ENCODE assay signal across 1 cellular context in the genomic region with DNA sequence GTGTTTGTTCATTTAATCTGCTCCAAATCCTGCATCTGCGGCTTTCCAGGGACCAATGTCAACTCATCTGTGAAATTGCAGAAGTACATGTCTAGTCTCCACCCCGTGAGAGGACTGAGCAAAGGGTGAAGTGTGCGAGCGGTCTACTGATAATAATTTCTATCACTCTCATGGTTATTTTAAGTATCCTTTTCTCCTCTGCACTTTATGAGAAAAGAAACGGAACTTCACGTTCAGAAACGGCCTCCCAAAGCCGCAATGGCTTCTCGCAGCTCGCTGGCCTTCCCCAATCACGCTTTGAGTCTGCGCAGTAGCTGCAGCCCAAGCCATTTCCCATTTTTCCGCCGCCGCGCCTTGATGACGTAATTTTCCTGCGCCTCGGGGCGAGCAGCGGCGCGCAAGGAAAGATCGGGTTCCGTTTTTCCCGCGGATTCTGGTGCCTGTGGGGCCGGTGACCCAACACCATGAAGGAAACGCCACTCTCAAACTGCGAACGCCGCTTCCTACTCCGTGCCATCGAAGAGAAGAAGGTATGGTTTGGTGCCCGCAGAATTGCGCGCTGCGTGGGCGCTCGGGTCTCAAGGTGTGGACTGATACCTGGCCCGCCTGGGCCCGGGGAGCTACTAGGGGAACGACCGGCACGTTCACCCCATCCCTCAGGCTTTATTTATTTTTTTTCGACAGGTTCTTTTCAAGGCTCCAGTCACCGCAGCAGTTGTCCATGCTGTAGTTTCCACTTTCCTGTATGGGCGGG.
TF ChIP-seq lines count a peak whose summit lies in the region.

A gene with protein sequence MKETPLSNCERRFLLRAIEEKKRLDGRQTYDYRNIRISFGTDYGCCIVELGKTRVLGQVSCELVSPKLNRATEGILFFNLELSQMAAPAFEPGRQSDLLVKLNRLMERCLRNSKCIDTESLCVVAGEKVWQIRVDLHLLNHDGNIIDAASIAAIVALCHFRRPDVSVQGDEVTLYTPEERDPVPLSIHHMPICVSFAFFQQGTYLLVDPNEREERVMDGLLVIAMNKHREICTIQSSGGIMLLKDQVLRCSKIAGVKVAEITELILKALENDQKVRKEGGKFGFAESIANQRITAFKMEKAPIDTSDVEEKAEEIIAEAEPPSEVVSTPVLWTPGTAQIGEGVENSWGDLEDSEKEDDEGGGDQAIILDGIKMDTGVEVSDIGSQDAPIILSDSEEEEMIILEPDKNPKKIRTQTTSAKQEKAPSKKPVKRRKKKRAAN (plus strand): TSS at position 363 of the 754 bp plus-strand sequence. CDS start 102 bp downstream, at position 465.

TF ChIP-seq in HepG2, 621 proteins besides CTCF, POLR2A, EP300 and RAD21 (continued from another document and continues in another):
- TF ChIP-seq, protein P1, sequence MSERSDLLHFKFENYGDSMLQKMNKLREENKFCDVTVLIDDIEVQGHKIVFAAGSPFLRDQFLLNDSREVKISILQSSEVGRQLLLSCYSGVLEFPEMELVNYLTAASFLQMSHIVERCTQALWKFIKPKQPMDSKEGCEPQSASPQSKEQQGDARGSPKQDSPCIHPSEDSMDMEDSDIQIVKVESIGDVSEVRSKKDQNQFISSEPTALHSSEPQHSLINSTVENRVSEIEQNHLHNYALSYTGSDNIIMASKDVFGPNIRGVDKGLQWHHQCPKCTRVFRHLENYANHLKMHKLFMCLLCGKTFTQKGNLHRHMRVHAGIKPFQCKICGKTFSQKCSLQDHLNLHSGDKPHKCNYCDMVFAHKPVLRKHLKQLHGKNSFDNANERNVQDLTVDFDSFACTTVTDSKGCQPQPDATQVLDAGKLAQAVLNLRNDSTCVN (CRISPR knock-in tag; IDR thresholded peaks at IDR 0.05; ENCODE audit: borderline replicate concordance), result peak; percentile 20; the same call in 1 of the 2 replicates
- TF ChIP-seq PRPF4 (IDR thresholded peaks at IDR 0.05; ENCODE audit: low read depth, low read length, poor library complexity, severe bottlenecking) (peak; percentile 7), ZNF768 (CRISPR knock-in tag; IDR thresholded peaks at IDR 0.05) (peak; percentile 32; the same call in 1 of the 2 replicates), ZNF260 (CRISPR knock-in tag; IDR thresholded peaks at IDR 0.05; ENCODE audit: borderline replicate concordance, low read depth) (no peak), ZFP1 (CRISPR knock-in tag; IDR thresholded peaks at IDR 0.05) (0 out of 2 replicates have a peak, but pooled peaks have one; percentile 57), NR2C2 (CRISPR knock-in tag; IDR thresholded peaks at IDR 0.05; ENCODE audit: borderline replicate concordance) (peak; percentile 61; the same call in 1 of the 2 replicates), ATRX (CRISPR knock-in tag; IDR thresholded peaks at IDR 0.05; ENCODE audit: borderline replicate concordance) (no peak), ZNF556 (CRISPR knock-in tag; IDR thresholded peaks at IDR 0.05; ENCODE audit: borderline replicate concordance) (peak; percentile 50; the same call in 1 of the 2 replicates), ZNF747 (CRISPR knock-in tag; IDR thresholded peaks at IDR 0.05; ENCODE audit: borderline replicate concordance) (no peak), ESRRA (CRISPR knock-in tag; IDR thresholded peaks at IDR 0.05; ENCODE audit: low read depth) (no peak), ZNF160 (CRISPR knock-in tag; IDR thresholded peaks at IDR 0.05) (no peak; the same call in 1 of the 2 replicates), ZFYVE20 (CRISPR knock-in tag; IDR thresholded peaks at IDR 0.05; ENCODE audit: borderline replicate concordance, low read depth) (no peak), SCMH1 (CRISPR knock-in tag; IDR thresholded peaks at IDR 0.05; ENCODE audit: borderline replicate concordance) (no peak), HDAC1 (CRISPR knock-in tag; IDR thresholded peaks at IDR 0.05) (peak; percentile 92), DR1 (CRISPR knock-in tag; IDR thresholded peaks at IDR 0.05) (peak; percentile 93), ZNF713 (CRISPR knock-in tag; IDR thresholded peaks at IDR 0.05) (0 out of 2 replicates have a peak, but pooled peaks have one; percentile 67), ZBTB3 (CRISPR knock-in tag; IDR thresholded peaks at IDR 0.05; ENCODE audit: borderline replicate concordance, low read depth) (0 out of 2 replicates have a peak, but pooled peaks have one; percentile 68), CCAR2 (optimal IDR thresholded peaks at IDR 0.05; ENCODE audit: low read depth, low read length) (no peak), JUNB (CRISPR knock-in tag; IDR thresholded peaks at IDR 0.05; ENCODE audit: borderline replicate concordance) (no peak; the same call in 1 of the 2 replicates), PTBP1 (IDR thresholded peaks at IDR 0.05; ENCODE audit: low read depth, low read length, poor library complexity, severe bottlenecking) (no peak), ZNF746 (CRISPR knock-in tag; IDR thresholded peaks at IDR 0.05) (no peak), U2AF2 (IDR thresholded peaks at IDR 0.05; ENCODE audit: low read depth, low read length) (no peak), HMG20B (CRISPR knock-in tag; conservative IDR thresholded peaks at IDR 0.05) (0 out of 2 replicates have a peak, but pooled peaks have one; percentile 19), RBAK (CRISPR knock-in tag; IDR thresholded peaks at IDR 0.05) (no peak), ISX (CRISPR knock-in tag; conservative IDR thresholded peaks at IDR 0.05) (0 out of 2 replicates have a peak, but pooled peaks have one; percentile 48), SMAD1 (CRISPR knock-in tag; IDR thresholded peaks at IDR 0.05; ENCODE audit: borderline replicate concordance, low read depth) (0 out of 2 replicates have a peak, but pooled peaks have one; percentile 58), MYC (CRISPR knock-in tag; IDR thresholded peaks at IDR 0.05; ENCODE audit: borderline replicate concordance) (peak; percentile 80; the same call in 1 of the 2 replicates), TRIM24 (CRISPR knock-in tag; IDR thresholded peaks at IDR 0.05) (no peak), IKZF4 (CRISPR knock-in tag; IDR thresholded peaks at IDR 0.05; ENCODE audit: borderline replicate concordance, low read depth, not compliant biosample characterization) (no peak), NR2F1 (CRISPR knock-in tag; IDR thresholded peaks at IDR 0.05) (no peak), ZNF337 (CRISPR knock-in tag; IDR thresholded peaks at IDR 0.05; ENCODE audit: borderline replicate concordance, low read depth) (no peak; the same call in 1 of the 2 replicates), NR3C1 (CRISPR knock-in tag; IDR thresholded peaks at IDR 0.05) (no peak), SMARCC2 (IDR thresholded peaks at IDR 0.05) (no peak), ZNF703 (CRISPR knock-in tag; IDR thresholded peaks at IDR 0.05; ENCODE audit: borderline replicate concordance) (no peak), TOPORS (CRISPR knock-in tag; IDR thresholded peaks at IDR 0.05) (peak; percentile 54; the same call in 1 of the 2 replicates), ZNF562 (CRISPR knock-in tag; IDR thresholded peaks at IDR 0.05; ENCODE audit: borderline replicate concordance) (no peak), PRMT3 (CRISPR knock-in tag; IDR thresholded peaks at IDR 0.05; ENCODE audit: borderline replicate concordance, low read depth) (no peak), TGIF2 (CRISPR knock-in tag; IDR thresholded peaks at IDR 0.05) (no peak)
- TF ChIP-seq, protein P2, sequence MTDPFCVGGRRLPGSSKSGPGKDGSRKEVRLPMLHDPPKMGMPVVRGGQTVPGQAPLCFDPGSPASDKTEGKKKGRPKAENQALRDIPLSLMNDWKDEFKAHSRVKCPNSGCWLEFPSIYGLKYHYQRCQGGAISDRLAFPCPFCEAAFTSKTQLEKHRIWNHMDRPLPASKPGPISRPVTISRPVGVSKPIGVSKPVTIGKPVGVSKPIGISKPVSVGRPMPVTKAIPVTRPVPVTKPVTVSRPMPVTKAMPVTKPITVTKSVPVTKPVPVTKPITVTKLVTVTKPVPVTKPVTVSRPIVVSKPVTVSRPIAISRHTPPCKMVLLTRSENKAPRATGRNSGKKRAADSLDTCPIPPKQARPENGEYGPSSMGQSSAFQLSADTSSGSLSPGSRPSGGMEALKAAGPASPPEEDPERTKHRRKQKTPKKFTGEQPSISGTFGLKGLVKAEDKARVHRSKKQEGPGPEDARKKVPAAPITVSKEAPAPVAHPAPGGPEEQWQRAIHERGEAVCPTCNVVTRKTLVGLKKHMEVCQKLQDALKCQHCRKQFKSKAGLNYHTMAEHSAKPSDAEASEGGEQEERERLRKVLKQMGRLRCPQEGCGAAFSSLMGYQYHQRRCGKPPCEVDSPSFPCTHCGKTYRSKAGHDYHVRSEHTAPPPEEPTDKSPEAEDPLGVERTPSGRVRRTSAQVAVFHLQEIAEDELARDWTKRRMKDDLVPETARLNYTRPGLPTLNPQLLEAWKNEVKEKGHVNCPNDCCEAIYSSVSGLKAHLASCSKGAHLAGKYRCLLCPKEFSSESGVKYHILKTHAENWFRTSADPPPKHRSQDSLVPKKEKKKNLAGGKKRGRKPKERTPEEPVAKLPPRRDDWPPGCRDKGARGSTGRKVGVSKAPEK (CRISPR knock-in tag; IDR thresholded peaks at IDR 0.05; ENCODE audit: borderline replicate concordance), result 0 out of 2 replicates have a peak, but pooled peaks have one; percentile 61
- TF ChIP-seq, protein P3, sequence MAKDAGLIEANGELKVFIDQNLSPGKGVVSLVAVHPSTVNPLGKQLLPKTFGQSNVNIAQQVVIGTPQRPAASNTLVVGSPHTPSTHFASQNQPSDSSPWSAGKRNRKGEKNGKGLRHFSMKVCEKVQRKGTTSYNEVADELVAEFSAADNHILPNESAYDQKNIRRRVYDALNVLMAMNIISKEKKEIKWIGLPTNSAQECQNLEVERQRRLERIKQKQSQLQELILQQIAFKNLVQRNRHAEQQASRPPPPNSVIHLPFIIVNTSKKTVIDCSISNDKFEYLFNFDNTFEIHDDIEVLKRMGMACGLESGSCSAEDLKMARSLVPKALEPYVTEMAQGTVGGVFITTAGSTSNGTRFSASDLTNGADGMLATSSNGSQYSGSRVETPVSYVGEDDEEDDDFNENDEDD (CRISPR knock-in tag; IDR thresholded peaks at IDR 0.05; ENCODE audit: borderline replicate concordance), result peak; percentile 98
- TF ChIP-seq, protein P4, sequence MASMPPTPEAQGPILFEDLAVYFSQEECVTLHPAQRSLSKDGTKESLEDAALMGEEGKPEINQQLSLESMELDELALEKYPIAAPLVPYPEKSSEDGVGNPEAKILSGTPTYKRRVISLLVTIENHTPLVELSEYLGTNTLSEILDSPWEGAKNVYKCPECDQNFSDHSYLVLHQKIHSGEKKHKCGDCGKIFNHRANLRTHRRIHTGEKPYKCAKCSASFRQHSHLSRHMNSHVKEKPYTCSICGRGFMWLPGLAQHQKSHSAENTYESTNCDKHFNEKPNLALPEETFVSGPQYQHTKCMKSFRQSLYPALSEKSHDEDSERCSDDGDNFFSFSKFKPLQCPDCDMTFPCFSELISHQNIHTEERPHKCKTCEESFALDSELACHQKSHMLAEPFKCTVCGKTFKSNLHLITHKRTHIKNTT (CRISPR knock-in tag; IDR thresholded peaks at IDR 0.05), result no peak
- TF ChIP-seq, protein P5, sequence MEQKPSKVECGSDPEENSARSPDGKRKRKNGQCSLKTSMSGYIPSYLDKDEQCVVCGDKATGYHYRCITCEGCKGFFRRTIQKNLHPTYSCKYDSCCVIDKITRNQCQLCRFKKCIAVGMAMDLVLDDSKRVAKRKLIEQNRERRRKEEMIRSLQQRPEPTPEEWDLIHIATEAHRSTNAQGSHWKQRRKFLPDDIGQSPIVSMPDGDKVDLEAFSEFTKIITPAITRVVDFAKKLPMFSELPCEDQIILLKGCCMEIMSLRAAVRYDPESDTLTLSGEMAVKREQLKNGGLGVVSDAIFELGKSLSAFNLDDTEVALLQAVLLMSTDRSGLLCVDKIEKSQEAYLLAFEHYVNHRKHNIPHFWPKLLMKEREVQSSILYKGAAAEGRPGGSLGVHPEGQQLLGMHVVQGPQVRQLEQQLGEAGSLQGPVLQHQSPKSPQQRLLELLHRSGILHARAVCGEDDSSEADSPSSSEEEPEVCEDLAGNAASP (CRISPR knock-in tag; IDR thresholded peaks at IDR 0.05; ENCODE audit: borderline replicate concordance), result peak; percentile 78
- TF ChIP-seq, protein P6, sequence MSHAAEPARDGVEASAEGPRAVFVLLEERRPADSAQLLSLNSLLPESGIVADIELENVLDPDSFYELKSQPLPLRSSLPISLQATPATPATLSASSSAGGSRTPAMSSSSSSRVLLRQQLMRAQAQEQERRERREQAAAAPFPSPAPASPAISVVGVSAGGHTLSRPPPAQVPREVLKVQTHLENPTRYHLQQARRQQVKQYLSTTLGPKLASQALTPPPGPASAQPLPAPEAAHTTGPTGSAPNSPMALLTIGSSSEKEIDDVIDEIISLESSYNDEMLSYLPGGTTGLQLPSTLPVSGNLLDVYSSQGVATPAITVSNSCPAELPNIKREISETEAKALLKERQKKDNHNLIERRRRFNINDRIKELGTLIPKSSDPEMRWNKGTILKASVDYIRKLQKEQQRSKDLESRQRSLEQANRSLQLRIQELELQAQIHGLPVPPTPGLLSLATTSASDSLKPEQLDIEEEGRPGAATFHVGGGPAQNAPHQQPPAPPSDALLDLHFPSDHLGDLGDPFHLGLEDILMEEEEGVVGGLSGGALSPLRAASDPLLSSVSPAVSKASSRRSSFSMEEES (CRISPR knock-in tag; IDR thresholded peaks at IDR 0.05), result no peak
- TF ChIP-seq, protein P7, sequence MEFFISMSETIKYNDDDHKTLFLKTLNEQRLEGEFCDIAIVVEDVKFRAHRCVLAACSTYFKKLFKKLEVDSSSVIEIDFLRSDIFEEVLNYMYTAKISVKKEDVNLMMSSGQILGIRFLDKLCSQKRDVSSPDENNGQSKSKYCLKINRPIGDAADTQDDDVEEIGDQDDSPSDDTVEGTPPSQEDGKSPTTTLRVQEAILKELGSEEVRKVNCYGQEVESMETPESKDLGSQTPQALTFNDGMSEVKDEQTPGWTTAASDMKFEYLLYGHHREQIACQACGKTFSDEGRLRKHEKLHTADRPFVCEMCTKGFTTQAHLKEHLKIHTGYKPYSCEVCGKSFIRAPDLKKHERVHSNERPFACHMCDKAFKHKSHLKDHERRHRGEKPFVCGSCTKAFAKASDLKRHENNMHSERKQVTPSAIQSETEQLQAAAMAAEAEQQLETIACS (CRISPR knock-in tag; IDR thresholded peaks at IDR 0.05), result peak; percentile 69; the same call in 1 of the 2 replicates
- TF ChIP-seq, protein P8, sequence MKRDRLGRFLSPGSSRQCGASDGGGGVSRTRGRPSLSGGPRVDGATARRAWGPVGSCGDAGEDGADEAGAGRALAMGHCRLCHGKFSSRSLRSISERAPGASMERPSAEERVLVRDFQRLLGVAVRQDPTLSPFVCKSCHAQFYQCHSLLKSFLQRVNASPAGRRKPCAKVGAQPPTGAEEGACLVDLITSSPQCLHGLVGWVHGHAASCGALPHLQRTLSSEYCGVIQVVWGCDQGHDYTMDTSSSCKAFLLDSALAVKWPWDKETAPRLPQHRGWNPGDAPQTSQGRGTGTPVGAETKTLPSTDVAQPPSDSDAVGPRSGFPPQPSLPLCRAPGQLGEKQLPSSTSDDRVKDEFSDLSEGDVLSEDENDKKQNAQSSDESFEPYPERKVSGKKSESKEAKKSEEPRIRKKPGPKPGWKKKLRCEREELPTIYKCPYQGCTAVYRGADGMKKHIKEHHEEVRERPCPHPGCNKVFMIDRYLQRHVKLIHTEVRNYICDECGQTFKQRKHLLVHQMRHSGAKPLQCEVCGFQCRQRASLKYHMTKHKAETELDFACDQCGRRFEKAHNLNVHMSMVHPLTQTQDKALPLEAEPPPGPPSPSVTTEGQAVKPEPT (CRISPR knock-in tag; IDR thresholded peaks at IDR 0.05; ENCODE audit: low read depth), result no peak
- TF ChIP-seq, protein P9, sequence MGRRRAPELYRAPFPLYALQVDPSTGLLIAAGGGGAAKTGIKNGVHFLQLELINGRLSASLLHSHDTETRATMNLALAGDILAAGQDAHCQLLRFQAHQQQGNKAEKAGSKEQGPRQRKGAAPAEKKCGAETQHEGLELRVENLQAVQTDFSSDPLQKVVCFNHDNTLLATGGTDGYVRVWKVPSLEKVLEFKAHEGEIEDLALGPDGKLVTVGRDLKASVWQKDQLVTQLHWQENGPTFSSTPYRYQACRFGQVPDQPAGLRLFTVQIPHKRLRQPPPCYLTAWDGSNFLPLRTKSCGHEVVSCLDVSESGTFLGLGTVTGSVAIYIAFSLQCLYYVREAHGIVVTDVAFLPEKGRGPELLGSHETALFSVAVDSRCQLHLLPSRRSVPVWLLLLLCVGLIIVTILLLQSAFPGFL (CRISPR knock-in tag; IDR thresholded peaks at IDR 0.05), result no peak
